ENCODE assay signal across 8 cellular contexts in the genomic region with DNA sequence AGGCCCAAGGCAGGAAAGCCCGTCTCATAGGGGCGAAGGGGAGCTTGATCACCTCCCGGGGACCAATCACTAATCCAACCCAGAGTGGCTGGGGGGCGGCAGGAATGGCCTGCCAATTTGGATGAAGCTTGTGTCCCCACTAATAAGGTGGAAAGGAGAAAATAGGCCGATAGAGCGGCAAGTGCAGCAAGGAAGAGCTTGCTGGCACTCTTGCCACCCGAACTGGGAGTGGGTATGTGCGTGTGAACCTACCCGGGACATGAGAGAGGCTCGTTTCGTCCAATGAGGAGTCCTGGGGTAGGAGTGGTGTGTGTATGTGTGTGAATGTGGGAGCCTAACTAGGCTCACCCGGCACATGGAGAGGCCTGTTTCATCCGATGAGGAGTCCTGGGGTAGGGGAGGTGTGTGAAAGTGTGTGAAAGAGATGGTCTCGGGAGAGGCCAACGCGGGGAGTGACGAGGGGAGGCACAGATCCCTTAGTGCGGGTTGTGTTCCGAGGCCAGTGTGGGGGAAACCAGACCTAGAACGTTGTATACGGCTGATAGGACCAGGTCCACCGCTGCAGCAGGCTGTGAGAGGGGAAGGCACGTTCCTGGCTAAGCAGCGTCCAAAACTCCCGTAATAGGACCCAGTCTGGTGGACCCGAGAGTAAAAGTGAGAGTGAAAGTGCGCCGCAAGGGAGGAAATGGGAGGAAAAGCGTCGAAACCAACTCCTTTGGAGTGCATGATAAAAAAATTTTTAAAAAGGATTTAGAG. TPM values are rescaled to one million over a fixed set of nuclear protein-coding genes. Genes with fewer than 3 reads are reported as not detected.
DNase-seq lines count a peak whose midpoint lies in the region; ATAC-seq, FAIRE-seq and TF ChIP-seq lines count a peak whose summit lies in the region.

No MANE protein-coding gene starts in this region.

- H3K27ac Mint-ChIP-seq in GM23338, result no peak overlapping the region

- peaks cover 2% of the 10 kb centered on the region; the same call in 1 of the 3 replicates for H3K36me3 Mint-ChIP-seq in GM23338 (ENCODE audit: low read depth)

- no TSS peak for BruUV-seq in endothelial cell of umbilical vein (replicated peaks; lab: Mats Ljungman, UMichigan)

- POLR2A ChIA-PET in endothelial cell of umbilical vein (lab: Charles Lee), result no interaction called here

- H3K9me1 ChIP-seq in endothelial cell of umbilical vein (replicated peaks; ENCODE audit: control insufficient read depth, extremely low read depth, insufficient read depth, low read length), result no peaks in the 10 kb centered on the region

- H4K20me1 ChIP-seq in GM23338 (replicated peaks; ENCODE audit: insufficient read depth) (no peaks in the 10 kb centered on the region), endothelial cell of umbilical vein (replicated peaks; ENCODE audit: control insufficient read depth, extremely low read depth, insufficient read depth, low read length) (no peaks in the 10 kb centered on the region)

- no peaks in the 10 kb centered on the region for H3K9me2 ChIP-seq in GM23338 (ENCODE audit: insufficient read depth)

- CTCF ChIA-PET in endothelial cell of umbilical vein (lab: Charles Lee), result interaction anchor here (0.9 to 1.6 kb wide), 4 partner anchors 10 to 55 kb away, joined by 3 to 5 read pairs (median 3); a partner anchor contains a TSS

- peak; percentile 59 for FAIRE-seq in endothelial cell of umbilical vein (lab: Jason Lieb, UNC)

- H3K36me3 ChIP-seq in GM23338 (ENCODE audit: insufficient read depth) (no peaks in the 10 kb centered on the region), endothelial cell of umbilical vein (ENCODE audit: control insufficient read depth in 2 of 2, extremely low read depth in 1 of 2, insufficient read depth in 2 of 2, low read length in 2 of 2) (no peaks in the 10 kb centered on the region), mucosa of descending colon (ENCODE audit: low read depth) (no peaks in the 10 kb centered on the region), thymus (ENCODE audit: control insufficient read depth, insufficient read depth) (no peaks in the 10 kb centered on the region)

- peak; percentile 60 for ATAC-seq in GM23338
- peak; percentile 53 for ATAC-seq in mucosa of descending colon

- no peaks in the 10 kb centered on the region for H3K27me3 ChIP-seq in GM23338 (ENCODE audit: insufficient read depth)
- no peaks in the 10 kb centered on the region for H3K27me3 ChIP-seq in endothelial cell of umbilical vein (ENCODE audit: control insufficient read depth in 2 of 2, insufficient read depth in 2 of 2, low read length in 2 of 2)
- H3K27me3 ChIP-seq in thymus (ENCODE audit: control insufficient read depth, insufficient read depth), result peaks cover 2% of the 10 kb centered on the region

- H2AFZ ChIP-seq in GM23338 (peak overlapping the region; percentile 53), endothelial cell of umbilical vein (ENCODE audit: low read depth, low read length) (peak overlapping the region; percentile 97)

- peaks cover 27% of the 10 kb centered on the region for H3K4me1 ChIP-seq in GM23338 (ENCODE audit: insufficient read depth)
- peaks cover 15% of the 10 kb centered on the region for H3K4me1 ChIP-seq in endothelial cell of umbilical vein (ENCODE audit: control insufficient read depth, extremely low read depth, insufficient read depth, low read length)
- H3K4me1 ChIP-seq in mucosa of descending colon (ENCODE audit: low read depth), result peaks cover 8% of the 10 kb centered on the region
- no peaks in the 10 kb centered on the region for H3K4me1 ChIP-seq in thymus (ENCODE audit: control insufficient read depth, insufficient read depth, low read length)

- TF ChIP-seq CTCF in GM23338 (conservative IDR thresholded peaks at IDR 0.05; ENCODE audit: low read depth in 2 of 2), result no peak
- TF ChIP-seq CTCF in endothelial cell of umbilical vein (IDR thresholded peaks at IDR 0.05; ENCODE audit: extremely low read depth in 1 of 2, insufficient read depth in 1 of 2, low read depth in 1 of 2, low read length in 2 of 2), result no peak
- no peak for TF ChIP-seq CTCF in mucosa of descending colon (IDR thresholded peaks at IDR 0.05)

- H3K9me3 ChIP-seq in endothelial cell of umbilical vein (replicated peaks; ENCODE audit: control insufficient read depth, insufficient read depth, low read length) (no peaks in the 10 kb centered on the region), mucosa of descending colon (no peaks in the 10 kb centered on the region), thymus (ENCODE audit: control insufficient read depth) (no peaks in the 10 kb centered on the region)

- dilution Hi-C loops in endothelial cell of umbilical vein (cut with MboI; ENCODE audit: extremely low pct_ligation_motif_present, low sequenced_read_pairs), result no loop called here

- H3K4me3 ChIP-seq in GM23338 (peak overlapping the region; percentile 61), endothelial cell of umbilical vein (replicated peaks in 1 of 3; ENCODE audit: insufficient read depth in 1 of 3, low read depth in 1 of 3, low read length in 3 of 3) (peak overlapping the region; percentile 27 to 60 (median 37)), mucosa of descending colon (peak overlapping the region; percentile 15), thymus (ENCODE audit: low read length) (peak overlapping the region; percentile 70)

- H3K9me3 Mint-ChIP-seq in GM23338, result no peaks in the 10 kb centered on the region

- DNase-seq in GM23338 (ENCODE audit: low spot score) (peak; percentile 47), endothelial cell of umbilical vein (ENCODE audit: low read depth, low spot score) (peak; percentile 75), mucosa of descending colon (peak in 2 of 3 donors; percentile 34 to 48), NCI-H1105 (lab: John Stamatoyannopoulos, UW) (no peak), NCI-H1417 treated with DMSO at 0.1 percent for 48 hours (lab: John Stamatoyannopoulos, UW) (no peak), NCI-H345 (lab: John Stamatoyannopoulos, UW) (no peak)
- peak; percentile 21 for DNase-seq in activated CD4-positive, alpha-beta T cell treated with anti-CD3 and anti-CD28 coated beads for 1 hour

- H3K4me2 ChIP-seq in GM23338, result peak overlapping the region; percentile 88
- peak overlapping the region; percentile 73 for H3K4me2 ChIP-seq in endothelial cell of umbilical vein (ENCODE audit: insufficient read depth, low read length)

- no peak overlapping the region for H3K4me3 Mint-ChIP-seq in GM23338

- peak; percentile 16 for TF ChIP-seq POLR2A in endothelial cell of umbilical vein (IDR thresholded peaks at IDR 0.05; ENCODE audit: low read depth, low read length)

- H3K27ac ChIP-seq in GM23338 (ENCODE audit: low read depth), result peak overlapping the region; percentile 85
- H3K27ac ChIP-seq in endothelial cell of umbilical vein (ENCODE audit: insufficient read depth, low read depth, low read length), result peak overlapping the region; percentile 64
- peak overlapping the region; percentile 87 for H3K27ac ChIP-seq in thymus (ENCODE audit: low read depth)

- no peaks in the 10 kb centered on the region for H3K27me3 Mint-ChIP-seq in GM23338 (ENCODE audit: insufficient read depth, low read depth, poor library complexity)

- intact Hi-C loops in endothelial cell of umbilical vein (cut with micrococcal nuclease) (loop anchor here (1.0 kb wide), 1 partner anchor 55 kb away; a partner anchor contains a TSS), mucosa of descending colon (cut with DNase I, micrococcal nuclease) (no loop called here)

- peak overlapping the region; percentile 41 for H3K9ac ChIP-seq in endothelial cell of umbilical vein (replicated peaks; ENCODE audit: extremely low read depth, insufficient read depth, low read length)

- no peaks in the 10 kb centered on the region; the same call in 1 of the 3 replicates for H3K4me1 Mint-ChIP-seq in GM23338

- H3K79me2 ChIP-seq in GM23338 (replicated peaks; ENCODE audit: insufficient read depth) (no peaks in the 10 kb centered on the region), endothelial cell of umbilical vein (ENCODE audit: control insufficient read depth, insufficient read depth, low read length) (no peaks in the 10 kb centered on the region)

- H3F3A ChIP-seq in GM23338 (replicated peaks; ENCODE audit: low read depth), result no peaks in the 10 kb centered on the region

- 3% methylated on average over 30 of the region's 30 CpGs for WGBS in thymus

RNA-seq across cellular contexts. Expression of a gene that starts 47.1 kb away (rescaled TPM):
- 64.3 and 67.8 TPM in 2 replicates for total RNA-seq in GM23338 (2014; rRNA removed; shearing (Covaris generic))
- polyA plus RNA-seq in GM23338 (2016; fragmentation: Nextera tagmentation; extraction: Ambion mirVana) (8.1 and 8.4 TPM in 2 replicates), endothelial cell of umbilical vein (4.8 and 10.8 TPM in 2 replicates), thymus (4.6 TPM)
- total RNA-seq in endothelial cell of umbilical vein (23.1 and 25.3 TPM in 2 replicates), mucosa of descending colon (10 to 100 TPM; 27.4 to 42.6 (median 28.0) TPM)
- polyA plus RNA-seq in endothelial cell of umbilical vein (2011; cell fraction: cytosol; rRNA removed), result 3.3 and 3.5 TPM in 2 replicates
- 8.5 and 10.8 TPM in 2 replicates for polyA plus RNA-seq in endothelial cell of umbilical vein (2011; cell fraction: nucleus; rRNA removed)
- polyA plus RNA-seq in endothelial cell of umbilical vein (2012), result 8.7 and 13.7 TPM in 2 replicates
- 78.5 and 79.2 TPM in 2 replicates for polyA minus RNA-seq in endothelial cell of umbilical vein
- polyA minus RNA-seq in endothelial cell of umbilical vein (2011; cell fraction: cytosol; rRNA and poly(A)+ RNA removed), result 28.4 TPM
- 23.7 and 25.8 TPM in 2 replicates for polyA minus RNA-seq in endothelial cell of umbilical vein (2011; cell fraction: nucleus; rRNA and poly(A)+ RNA removed)

RNA-seq across cellular contexts. Expression of a gene that starts 47.8 kb away (rescaled TPM):
- 0.35 and 0.38 TPM in 2 replicates for total RNA-seq in GM23338 (2014; rRNA removed; shearing (Covaris generic))
- 0.39 and 0.57 TPM in 2 replicates for polyA plus RNA-seq in GM23338 (2016; fragmentation: Nextera tagmentation; extraction: Ambion mirVana)
- total RNA-seq in endothelial cell of umbilical vein, result 0.18 and 0.73 TPM in 2 replicates
- polyA plus RNA-seq in endothelial cell of umbilical vein, result 0.21 and 0.30 TPM in 2 replicates
- polyA plus RNA-seq in endothelial cell of umbilical vein (2011; cell fraction: cytosol; rRNA removed), result 0.18 and 0.54 TPM in 2 replicates
- polyA plus RNA-seq in endothelial cell of umbilical vein (2011; cell fraction: nucleus; rRNA removed), result 1.6 and 2.8 TPM in 2 replicates
- 0.04 and 0.19 TPM in 2 replicates for polyA plus RNA-seq in endothelial cell of umbilical vein (2012)
- polyA minus RNA-seq in endothelial cell of umbilical vein, result 0.28 TPM in 1 of 2 replicates, not detected in the other
- polyA minus RNA-seq in endothelial cell of umbilical vein (2011; cell fraction: cytosol; rRNA and poly(A)+ RNA removed), result 0.31 TPM
- 0.29 and 0.72 TPM in 2 replicates for polyA minus RNA-seq in endothelial cell of umbilical vein (2011; cell fraction: nucleus; rRNA and poly(A)+ RNA removed)
- under 1 TPM; 0.13 to 0.77 (median 0.32) TPM for total RNA-seq in mucosa of descending colon
- polyA plus RNA-seq in thymus, result 0.39 TPM

RNA-seq across cellular contexts. Expression of a gene that starts 54.1 kb away (rescaled TPM):
- total RNA-seq in GM23338 (2014; rRNA removed; shearing (Covaris generic)), result 43.4 and 55.0 TPM in 2 replicates
- polyA plus RNA-seq in GM23338 (2016; fragmentation: Nextera tagmentation; extraction: Ambion mirVana) (38.3 and 41.1 TPM in 2 replicates), endothelial cell of umbilical vein (69.7 and 92.9 TPM in 2 replicates), thymus (92.8 TPM)
- total RNA-seq in endothelial cell of umbilical vein (85.6 and 100 TPM in 2 replicates), mucosa of descending colon (100 to 1,000 TPM; 144 to 186 (median 149) TPM)
- 77.5 and 86.2 TPM in 2 replicates for polyA plus RNA-seq in endothelial cell of umbilical vein (2011; cell fraction: cytosol; rRNA removed)
- 79.7 and 85.7 TPM in 2 replicates for polyA plus RNA-seq in endothelial cell of umbilical vein (2011; cell fraction: nucleus; rRNA removed)
- polyA plus RNA-seq in endothelial cell of umbilical vein (2012), result 101 and 114 TPM in 2 replicates
- 123 and 157 TPM in 2 replicates for polyA minus RNA-seq in endothelial cell of umbilical vein
- 39.2 TPM for polyA minus RNA-seq in endothelial cell of umbilical vein (2011; cell fraction: cytosol; rRNA and poly(A)+ RNA removed)
- polyA minus RNA-seq in endothelial cell of umbilical vein (2011; cell fraction: nucleus; rRNA and poly(A)+ RNA removed), result 39.9 and 53.3 TPM in 2 replicates

RNA-seq across cellular contexts. Expression of a gene that starts 54.4 kb away (rescaled TPM):
- 88.9 and 92.3 TPM in 2 replicates for total RNA-seq in GM23338 (2014; rRNA removed; shearing (Covaris generic))
- polyA plus RNA-seq in GM23338 (2016; fragmentation: Nextera tagmentation; extraction: Ambion mirVana) (57.6 and 63.9 TPM in 2 replicates), endothelial cell of umbilical vein (67.5 and 79.4 TPM in 2 replicates), thymus (57.1 TPM)
- total RNA-seq in endothelial cell of umbilical vein (151 and 158 TPM in 2 replicates), mucosa of descending colon (100 to 1,000 TPM; 185 to 252 (median 226) TPM)
- 107 and 113 TPM in 2 replicates for polyA plus RNA-seq in endothelial cell of umbilical vein (2011; cell fraction: cytosol; rRNA removed)
- 88.0 and 107 TPM in 2 replicates for polyA plus RNA-seq in endothelial cell of umbilical vein (2011; cell fraction: nucleus; rRNA removed)
- 203 and 205 TPM in 2 replicates for polyA plus RNA-seq in endothelial cell of umbilical vein (2012)
- 136 and 139 TPM in 2 replicates for polyA minus RNA-seq in endothelial cell of umbilical vein
- polyA minus RNA-seq in endothelial cell of umbilical vein (2011; cell fraction: cytosol; rRNA and poly(A)+ RNA removed), result 112 TPM
- 40.2 and 50.5 TPM in 2 replicates for polyA minus RNA-seq in endothelial cell of umbilical vein (2011; cell fraction: nucleus; rRNA and poly(A)+ RNA removed)

Comparison
In these comparisons a context has a peak if more than half of its experiments do, and no peak if none do; other contexts are left out.
1. DNase-seq: peak in GM23338 (single experiment), activated CD4-positive, alpha-beta T cell treated with anti-CD3 and anti-CD28 coated beads for 1 hour (single experiment), endothelial cell of umbilical vein (single experiment) and mucosa of descending colon (2 of 3); none in NCI-H1105 (single experiment), NCI-H1417 treated with DMSO at 0.1 percent for 48 hours (single experiment) and NCI-H345 (single experiment).
2. H3K4me3 ChIP-seq: peak in every context shown above with its lines; median percentile 70 in thymus; 61 in GM23338; 37 in endothelial cell of umbilical vein; 15 in mucosa of descending colon.
3. Peak in every context shown above with its lines, with median percentiles within 50 percentile points of each other: H3K27ac ChIP-seq.